7 cellular contexts compared by ENCODE assay signal in genomic region chrX:16185725-16186136, GRCh38. TPM values are rescaled to one million over a fixed set of nuclear protein-coding genes. Genes with fewer than 3 reads are reported as not detected.
A peak's percentile ranks its signal among the peaks of the same experiment; 100 is the strongest.
DNase-seq lines count a peak whose midpoint lies in the region; ATAC-seq and TF ChIP-seq lines count a peak whose summit lies in the region.

No MANE protein-coding gene starts in this region.

- no peak overlapping the region for H2AFZ ChIP-seq in fibroblast of lung (ENCODE audit: low read length)

- peaks cover 5% of the 10 kb centered on the region for H3K4me1 ChIP-seq in fibroblast of lung (ENCODE audit: control insufficient read depth, extremely low read depth, insufficient read depth, low read length)
- H3K4me1 ChIP-seq in BE2C = no peaks in the 10 kb centered on the region

- H3K9me3 ChIP-seq in fibroblast of lung (ENCODE audit: control insufficient read depth, insufficient read depth, low read depth, low read length) (no peaks in the 10 kb centered on the region), BE2C (no peaks in the 10 kb centered on the region)

- no peaks in the 10 kb centered on the region for H3K36me3 ChIP-seq in fibroblast of lung (ENCODE audit: control insufficient read depth, insufficient read depth, low read length)
- H3K36me3 ChIP-seq in BE2C = no peaks in the 10 kb centered on the region

- DNase-seq in NCI-H1436 (lab: John Stamatoyannopoulos, UW) (peak; percentile 26), fibroblast of lung (ENCODE audit: low read depth in 2 of 2) (peak; percentile 58 to 90), BE2C (no peak), KG1 (lab: John Stamatoyannopoulos, UW) (no peak), NCI-H748 (lab: John Stamatoyannopoulos, UW; ENCODE audit: unreplicated experiment) (no peak)

- H3K27ac ChIP-seq in fibroblast of lung (ENCODE audit: insufficient read depth, low read length) = peak overlapping the region; percentile 61

- no peak overlapping the region for H3K4me2 ChIP-seq in fibroblast of lung (ENCODE audit: extremely low read depth, insufficient read depth, low read length)

- no peaks in the 10 kb centered on the region for H3K79me2 ChIP-seq in fibroblast of lung (ENCODE audit: control insufficient read depth, insufficient read depth, low read length)

- H4K20me1 ChIP-seq in fibroblast of lung (ENCODE audit: control insufficient read depth, extremely low read depth, insufficient read depth, low read length) = no peaks in the 10 kb centered on the region

- ATAC-seq in GM18868 (IDR thresholded peaks at IDR 0.05; ENCODE audit: unreplicated experiment) (peak; percentile 100), HG02610 (IDR thresholded peaks at IDR 0.05; ENCODE audit: unreplicated experiment) (peak; percentile 96)

- no peak overlapping the region for H3K4me3 ChIP-seq in fibroblast of lung (replicated peaks in 1 of 4; ENCODE audit: control extremely low read depth in 1 of 4, insufficient read depth in 1 of 4, low read depth in 3 of 4, low read length in 4 of 4)
- H3K4me3 ChIP-seq in BE2C (ENCODE audit: low read depth, low read length) = no peak overlapping the region

- H3K27me3 ChIP-seq in fibroblast of lung (ENCODE audit: control insufficient read depth, insufficient read depth, low read length) (no peaks in the 10 kb centered on the region), BE2C (no peaks in the 10 kb centered on the region)

- H3K9ac ChIP-seq in fibroblast of lung (ENCODE audit: insufficient read depth, low read length) = no peak overlapping the region

- TF ChIP-seq CTCF in fibroblast of lung (conservative IDR thresholded peaks at IDR 0.05 in 1 of 2, IDR thresholded peaks at IDR 0.05 in 1 of 2; ENCODE audit: low read depth in 1 of 2, low read length in 2 of 2) (no peak), BE2C (IDR thresholded peaks at IDR 0.05; ENCODE audit: low read depth, low read length) (no peak)

RNA-seq across cellular contexts. Expression of gene MAGEB17, which starts 18.4 kb away (rescaled TPM):
- total RNA-seq in fibroblast of lung = not detected in 2 replicates
- polyA plus RNA-seq in fibroblast of lung = 0.06 and 0.10 TPM in 2 replicates
- polyA plus RNA-seq in fibroblast of lung (2012) = 0.08 TPM in 1 of 2 replicates, not detected in the other
- not detected in 2 replicates for polyA minus RNA-seq in fibroblast of lung (ENCODE audit: low replicate concordance)
- 0.42 TPM for polyA plus RNA-seq in BE2C (2012; ENCODE audit: insufficient read depth, insufficient read length, low read depth)

Comparison
In these comparisons a context has a peak if more than half of its experiments do, and no peak if none do; other contexts are left out.
1. DNase-seq: peak in NCI-H1436 (single experiment) and fibroblast of lung (2 of 2); none in BE2C (single experiment), KG1 (single experiment) and NCI-H748 (single experiment).